ENCODE assay signal across 3 cellular contexts in the genomic region with DNA sequence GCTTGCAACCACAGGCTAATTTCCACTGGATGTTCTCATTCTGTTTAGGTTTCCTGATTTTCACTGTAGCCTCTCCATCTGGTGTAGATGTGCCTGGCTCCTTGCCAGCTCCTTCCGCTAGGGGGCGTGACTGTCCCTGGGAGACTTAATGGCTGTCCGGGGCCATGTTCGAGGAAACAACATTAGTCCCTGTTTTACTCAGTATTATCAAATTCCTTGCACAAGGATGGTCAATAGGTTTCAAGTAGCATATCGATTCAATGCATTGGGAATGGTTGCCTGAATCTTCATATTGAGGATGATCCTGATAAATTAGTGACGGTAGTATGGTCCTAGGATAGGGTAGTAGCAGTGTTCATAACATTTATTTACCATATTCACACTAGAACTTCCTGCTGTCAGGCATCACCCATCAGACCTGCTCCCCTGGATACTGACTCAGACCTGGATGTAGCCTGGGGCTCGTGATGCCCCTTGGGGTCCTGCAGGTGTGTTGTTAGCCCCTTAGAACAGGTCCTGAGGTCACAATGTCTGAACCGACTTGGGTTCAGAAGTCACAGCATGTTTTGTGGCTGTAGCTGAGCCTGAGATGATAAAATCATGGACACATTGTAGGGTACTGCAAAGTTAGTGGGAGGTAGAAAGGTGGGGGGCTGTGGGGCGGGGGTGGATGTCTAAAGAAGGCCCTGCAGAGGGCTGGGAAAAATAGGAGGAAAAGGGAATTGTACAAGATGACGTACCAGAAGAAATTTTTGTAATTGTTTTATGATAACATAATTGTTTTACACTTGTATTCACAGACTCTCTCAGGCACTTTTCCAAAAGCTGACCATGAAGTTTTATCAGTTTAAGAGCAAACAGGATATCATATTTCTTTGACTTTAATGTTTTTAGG.
TF ChIP-seq lines count a peak whose summit lies in the region.

No MANE protein-coding gene starts in this region.

TF ChIP-seq in GM23338, 12 proteins besides CTCF, POLR2A, EP300 and RAD21:
- no peak for TF ChIP-seq CREB1 (CRISPR knock-in tag; IDR thresholded peaks at IDR 0.05; ENCODE audit: low read depth)

TF ChIP-seq in K562, 482 proteins besides CTCF, POLR2A, EP300 and RAD21 (continues in another document):
- no peak for TF ChIP-seq MAFG (tag; conservative IDR thresholded peaks at IDR 0.05)
- TF ChIP-seq ZNF644 (tag; IDR thresholded peaks at IDR 0.05; ENCODE audit: low read depth) = no peak
- peak; percentile 36; the same call in 1 of the 2 replicates for TF ChIP-seq EP400 (IDR thresholded peaks at IDR 0.05)
- no peak for TF ChIP-seq PTRF (tag; IDR thresholded peaks at IDR 0.05)
- no peak for TF ChIP-seq ZFPM2 (CRISPR knock-in tag; IDR thresholded peaks at IDR 0.05)
- TF ChIP-seq TAF1 (IDR thresholded peaks at IDR 0.05; ENCODE audit: control insufficient read depth, extremely low read depth, insufficient read depth, low read length, severe bottlenecking) = peak; percentile 16
- TF ChIP-seq NFXL1 (CRISPR knock-in tag; IDR thresholded peaks at IDR 0.05) = 0 out of 2 replicates have a peak, but pooled peaks have one; percentile 38
- peak; percentile 77 for TF ChIP-seq NFIX (CRISPR knock-in tag; IDR thresholded peaks at IDR 0.05; ENCODE audit: low read depth)
- TF ChIP-seq EGR1 (conservative IDR thresholded peaks at IDR 0.05) = 0 out of 2 replicates have a peak, but pooled peaks have one; percentile 20
- TF ChIP-seq VEZF1 (CRISPR knock-in tag; IDR thresholded peaks at IDR 0.05) = peak; percentile 27; the same call in 1 of the 2 replicates
- TF ChIP-seq RB1 (IDR thresholded peaks at IDR 0.05; ENCODE audit: low read depth) = peak; percentile 28; the same call in 1 of the 2 replicates
- TF ChIP-seq CBX3 (IDR thresholded peaks at IDR 0.05; ENCODE audit: borderline replicate concordance in 1 of 2, low read length in 2 of 2) = peak in 1 of 2 experiments; percentile 30; a peak in 1 of 3 replicates
- TF ChIP-seq ARNT (IDR thresholded peaks at IDR 0.05) = 0 out of 4 replicates have a peak, but pooled peaks of 1 of the 2 experiments have one; percentile 28
- no peak for TF ChIP-seq ID3 (CRISPR knock-in tag; IDR thresholded peaks at IDR 0.05)
- peak; percentile 67 for TF ChIP-seq ID3 (tag; IDR thresholded peaks at IDR 0.05)
- TF ChIP-seq ZNF41 (CRISPR knock-in tag; conservative IDR thresholded peaks at IDR 0.05) = no peak
- TF ChIP-seq, protein P1, sequence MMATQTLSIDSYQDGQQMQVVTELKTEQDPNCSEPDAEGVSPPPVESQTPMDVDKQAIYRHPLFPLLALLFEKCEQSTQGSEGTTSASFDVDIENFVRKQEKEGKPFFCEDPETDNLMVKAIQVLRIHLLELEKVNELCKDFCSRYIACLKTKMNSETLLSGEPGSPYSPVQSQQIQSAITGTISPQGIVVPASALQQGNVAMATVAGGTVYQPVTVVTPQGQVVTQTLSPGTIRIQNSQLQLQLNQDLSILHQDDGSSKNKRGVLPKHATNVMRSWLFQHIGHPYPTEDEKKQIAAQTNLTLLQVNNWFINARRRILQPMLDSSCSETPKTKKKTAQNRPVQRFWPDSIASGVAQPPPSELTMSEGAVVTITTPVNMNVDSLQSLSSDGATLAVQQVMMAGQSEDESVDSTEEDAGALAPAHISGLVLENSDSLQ (IDR thresholded peaks at IDR 0.05) = peak; percentile 63
- peak; percentile 49; the same call in 1 of the 2 replicates for TF ChIP-seq L3MBTL2 (IDR thresholded peaks at IDR 0.05)
- TF ChIP-seq RCOR1 (IDR thresholded peaks at IDR 0.05; ENCODE audit: borderline replicate concordance in 1 of 2, low read depth in 2 of 2, low read length in 2 of 2) = peak in 1 of 2 experiments; percentile 37; a peak in 1 of 4 replicates
- no peak for TF ChIP-seq SMARCB1 (IDR thresholded peaks at IDR 0.05; ENCODE audit: insufficient read length, low read depth)

TF ChIP-seq in liver, 16 proteins besides CTCF, POLR2A, EP300 and RAD21:
- TF ChIP-seq YY1 (IDR thresholded peaks at IDR 0.05) = no peak
- no peak for TF ChIP-seq EGR1 (IDR thresholded peaks at IDR 0.05; ENCODE audit: low read depth in 2 of 2)
- no peak for TF ChIP-seq MAX (IDR thresholded peaks at IDR 0.05)
- TF ChIP-seq GABPA (IDR thresholded peaks at IDR 0.05 in 1 of 2, conservative IDR thresholded peaks at IDR 0.05 in 1 of 2) = no peak
- TF ChIP-seq FOXA1 (IDR thresholded peaks at IDR 0.05) = no peak
- TF ChIP-seq, protein P2, sequence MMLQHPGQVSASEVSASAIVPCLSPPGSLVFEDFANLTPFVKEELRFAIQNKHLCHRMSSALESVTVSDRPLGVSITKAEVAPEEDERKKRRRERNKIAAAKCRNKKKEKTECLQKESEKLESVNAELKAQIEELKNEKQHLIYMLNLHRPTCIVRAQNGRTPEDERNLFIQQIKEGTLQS (IDR thresholded peaks at IDR 0.05) = no peak
- TF ChIP-seq HNF4A (conservative IDR thresholded peaks at IDR 0.05) = no peak
- TF ChIP-seq JUND (IDR thresholded peaks at IDR 0.05) = no peak
- no peak for TF ChIP-seq HNF4G (IDR thresholded peaks at IDR 0.05)
- TF ChIP-seq REST (IDR thresholded peaks at IDR 0.05) = no peak
- TF ChIP-seq FOXA2 (IDR thresholded peaks at IDR 0.05) = no peak
- no peak for TF ChIP-seq TAF1 (conservative IDR thresholded peaks at IDR 0.05)
- no peak for TF ChIP-seq NR2F2 (IDR thresholded peaks at IDR 0.05)
- no peak for TF ChIP-seq ZBTB33 (IDR thresholded peaks at IDR 0.05)
- no peak for TF ChIP-seq RXRA (IDR thresholded peaks at IDR 0.05)
- no peak for TF ChIP-seq SP1 (IDR thresholded peaks at IDR 0.05)
